In genomic region chr9:34647651-34648050, GRCh38 we compare ENCODE assay signal across 9 cellular contexts. TPM values are rescaled to one million over a fixed set of nuclear protein-coding genes. Genes with fewer than 3 reads are reported as not detected.
DNase-seq lines count a peak whose midpoint lies in the region; ATAC-seq, FAIRE-seq and TF ChIP-seq lines count a peak whose summit lies in the region.
"Had no signal": no experiment of that assay in that cellular context is flagged by ENCODE, and none has a peak within 500 bp of the region (broad histone marks: within the 10 kb centered on the region; RNA-seq: fewer than 3 reads in every experiment).

No MANE protein-coding gene starts in this region.

- H3K9me3 ChIP-seq in BE2C (no peaks in the 10 kb centered on the region), MG63 (no peaks in the 10 kb centered on the region)

- ATAC-seq in natural killer cell = no peak

- H3K27ac Mint-ChIP-seq in natural killer cell = peak overlapping the region; percentile 77 to 89

- H3K4me1 Mint-ChIP-seq in natural killer cell = peaks cover 30 to 38% of the 10 kb centered on the region in 2 donors

- no peak for FAIRE-seq in D721Med (lab: Jason Lieb, UNC)

- intact Hi-C loops in dorsolateral prefrontal cortex (cut with DNase I) = loop anchor here (5.0 kb wide), 1 partner anchor 55 kb away; no protein-coding TSS in a partner anchor
- intact Hi-C loops in natural killer cell (cut with micrococcal nuclease) = loop anchor here (5.0 kb wide), 1 partner anchor 35 kb away; the partner anchor contains the start of gene RPP25L

- DNase-seq in BE2C = no peak
- no peak for DNase-seq in MG63
- no peak for DNase-seq in dorsolateral prefrontal cortex
- no peak for DNase-seq in natural killer cell
- no peak for DNase-seq in D721Med (ENCODE audit: insufficient read length, low spot score)
- no peak for DNase-seq in C1 segment of cervical spinal cord (lab: John Stamatoyannopoulos, UW)
- DNase-seq in OCI-M2 (lab: John Stamatoyannopoulos, UW; ENCODE audit: unreplicated experiment) = no peak
- no peak for DNase-seq in nucleus accumbens (lab: John Stamatoyannopoulos, UW)
- DNase-seq: NCI-H774 had no signal

- no peaks in the 10 kb centered on the region for H3K9me3 Mint-ChIP-seq in natural killer cell

- H3K4me3 ChIP-seq in BE2C (ENCODE audit: low read depth, low read length) (peak overlapping the region; percentile 93), MG63 (peak overlapping the region; percentile 60), dorsolateral prefrontal cortex (peak overlapping the region; percentile 51 to 96 (median 82))

- H3K27me3 ChIP-seq in BE2C (no peaks in the 10 kb centered on the region), MG63 (no peaks in the 10 kb centered on the region), dorsolateral prefrontal cortex (no peaks in the 10 kb centered on the region)

- H3K4me3 Mint-ChIP-seq in natural killer cell = peak overlapping the region; percentile 89

- H3K4me1 ChIP-seq in BE2C = peaks cover 22% of the 10 kb centered on the region

- H3K27ac ChIP-seq in dorsolateral prefrontal cortex = peak overlapping the region in 26 of 59 donors; percentile 73 to 96 (median 88)

- TF ChIP-seq CTCF in BE2C (IDR thresholded peaks at IDR 0.05; ENCODE audit: low read depth, low read length) (no peak), dorsolateral prefrontal cortex (IDR thresholded peaks at IDR 0.05 in 54 of 56, conservative IDR thresholded peaks at IDR 0.05 in 2 of 56; ENCODE audit: low read depth in 1 of 56, partially characterized antibody in 56 of 56) (no peak), natural killer cell (IDR thresholded peaks at IDR 0.05) (no peak), D721Med (IDR thresholded peaks at IDR 0.05; ENCODE audit: insufficient read depth, missing control alignments) (no peak)

- H3K36me3 ChIP-seq in BE2C (peaks cover 14% of the 10 kb centered on the region), MG63 (no peaks in the 10 kb centered on the region; the same call in 1 of the 2 replicates)

- H3K27me3 Mint-ChIP-seq in natural killer cell (ENCODE audit: low read depth in 2 of 2) = no peaks in the 10 kb centered on the region

- H3K36me3 Mint-ChIP-seq in natural killer cell = no peaks in the 10 kb centered on the region

RNA-seq across cellular contexts. Expression of gene GALT, which starts 1.2 kb away (rescaled TPM):
- 58.3 TPM for polyA plus RNA-seq in BE2C (2012; ENCODE audit: insufficient read depth, insufficient read length, low read depth)
- total RNA-seq in MG63 (2014; rRNA removed; shearing (Covaris generic); ENCODE audit: low replicate concordance) = 8.2 and 9.9 TPM in 2 replicates
- total RNA-seq in dorsolateral prefrontal cortex (10 to 100 TPM; 42.5 to 97.3 (median 60.5) TPM), natural killer cell (100 to 1,000 TPM in 1 of 3 donors, 10 to 100 TPM in 2; 81.9 to 118 (median 89.3) TPM)

RNA-seq across cellular contexts. Expression of gene IL11RA, which starts 4.3 kb away (rescaled TPM):
- polyA plus RNA-seq in BE2C (2012; ENCODE audit: insufficient read depth, insufficient read length, low read depth) = 32.9 TPM
- 10.2 and 16.9 TPM in 2 replicates for total RNA-seq in MG63 (2014; rRNA removed; shearing (Covaris generic); ENCODE audit: low replicate concordance)
- 10 to 100 TPM; 14.7 to 58.5 (median 30.4) TPM for total RNA-seq in dorsolateral prefrontal cortex
- total RNA-seq in natural killer cell = 10 to 100 TPM; 64.2 to 91.1 (median 66.1) TPM

RNA-seq across cellular contexts. Expression of gene SIGMAR1, which starts 10.1 kb away (rescaled TPM):
- polyA plus RNA-seq in BE2C (2012; ENCODE audit: insufficient read depth, insufficient read length, low read depth) = 226 TPM
- total RNA-seq in MG63 (2014; rRNA removed; shearing (Covaris generic); ENCODE audit: low replicate concordance) = 106 and 115 TPM in 2 replicates
- total RNA-seq in dorsolateral prefrontal cortex (10 to 100 TPM; 26.3 to 48.1 (median 36.0) TPM), natural killer cell (10 to 100 TPM; 22.1 to 29.8 (median 23.0) TPM)

RNA-seq across cellular contexts. Expression of gene CCL27, which starts 14.8 kb away (rescaled TPM):
- not detected for polyA plus RNA-seq in BE2C (2012; ENCODE audit: insufficient read depth, insufficient read length, low read depth)
- not detected in 2 replicates for total RNA-seq in MG63 (2014; rRNA removed; shearing (Covaris generic); ENCODE audit: low replicate concordance)
- total RNA-seq in dorsolateral prefrontal cortex = 1 to 10 TPM in 37 of 120 experiments, under 1 TPM in 11, not detected in 72; 0.60 to 4.2 (median 1.4) TPM
- not detected for total RNA-seq in natural killer cell

RNA-seq across cellular contexts. Expression of gene ARID3C, which starts 18.8 kb away (rescaled TPM):
- polyA plus RNA-seq in BE2C (2012; ENCODE audit: insufficient read depth, insufficient read length, low read depth) = not detected
- total RNA-seq in MG63 (2014; rRNA removed; shearing (Covaris generic); ENCODE audit: low replicate concordance) = 0.16 TPM in 1 of 2 replicates, not detected in the other
- total RNA-seq in dorsolateral prefrontal cortex (1 to 10 TPM in 41 of 120 experiments, under 1 TPM in 68, not detected in 11; 0.30 to 3.0 (median 0.87) TPM), natural killer cell (under 1 TPM in 2 of 3 donors, not detected in 1; 0.24 to 0.77 TPM)
